ENCODE assay signal across 1 cellular context in genomic region chr4:7423391-7423790, GRCh38.
TF ChIP-seq lines count a peak whose summit lies in the region.

No MANE protein-coding gene starts in this region.

TF ChIP-seq in SK-N-SH, 30 proteins besides CTCF, POLR2A, EP300 and RAD21 (continued from another document):
- TF ChIP-seq REST (IDR thresholded peaks at IDR 0.05; ENCODE audit: low read depth, low read length) (no peak), RCOR1 (IDR thresholded peaks at IDR 0.05; ENCODE audit: low read length) (no peak), TCF12 (IDR thresholded peaks at IDR 0.05) (no peak), CHD2 (IDR thresholded peaks at IDR 0.05; ENCODE audit: low read length, partially characterized antibody) (no peak), NRF1 (IDR thresholded peaks at IDR 0.05; ENCODE audit: low read depth, low read length) (no peak)
